In the genomic region with DNA sequence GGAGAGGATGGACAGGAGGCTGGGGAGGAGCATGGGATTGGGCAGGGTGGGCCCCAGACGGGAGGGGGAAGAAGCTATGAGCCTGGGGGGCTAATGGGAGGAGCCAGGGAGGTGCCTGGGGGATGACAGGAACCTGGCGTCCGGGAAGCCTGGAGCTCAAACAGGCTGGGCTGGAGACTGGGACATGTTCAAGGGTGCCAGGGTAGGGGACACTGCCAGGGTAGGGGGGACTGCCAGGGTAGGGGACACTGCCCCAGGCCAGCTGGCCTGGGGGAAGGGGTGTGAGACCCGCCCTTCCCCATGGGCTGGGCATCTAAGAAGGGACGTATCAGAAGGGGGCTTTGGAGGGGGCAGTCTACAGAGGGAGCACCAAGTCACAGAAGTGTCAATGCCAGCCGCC, we compare ENCODE assay signal across 18 cellular contexts. TPM values are rescaled to one million over a fixed set of nuclear protein-coding genes. Genes with fewer than 3 reads are reported as not detected.
A peak's percentile ranks its signal among the peaks of the same experiment; 100 is the strongest.
DNase-seq lines count a peak whose midpoint lies in the region; ATAC-seq and TF ChIP-seq lines count a peak whose summit lies in the region.
"Had no signal": no experiment of that assay in that cellular context is flagged by ENCODE, and none has a peak within 500 bp of the region (broad histone marks: within the 10 kb centered on the region; RNA-seq: fewer than 3 reads in every experiment).

No MANE protein-coding gene starts in this region.

- H3K4me3 Mint-ChIP-seq in T-helper 1 cell treated with Interleukin-12 subunit alpha and Interleukin-12 subunit beta and Interleukin-4 antibody, amounts not matched to agents 30 μg/mL and 1 μg/mL, for 36 hours, result no peak overlapping the region
- no peak overlapping the region for H3K4me3 Mint-ChIP-seq in chondrocyte (ENCODE audit: unreplicated experiment)
- H3K4me3 Mint-ChIP-seq in stimulated activated memory B cell treated with anti-CD40 and anti-IgM and Interleukin-4, amounts not matched to agents 10 μg/mL and 1 μg/mL and 100 μg/mL, for 72 hours, result no peak overlapping the region
- H3K4me3 Mint-ChIP-seq: CD8-positive, alpha-beta T cell had no signal

- no peaks in the 10 kb centered on the region for H3K36me3 ChIP-seq in mucosa of stomach (ENCODE audit: control insufficient read depth, insufficient read depth, low read length)
- H3K36me3 ChIP-seq: BE2C had no signal

- no peaks in the 10 kb centered on the region for H3K27me3 ChIP-seq in mucosa of stomach (ENCODE audit: control insufficient read depth, insufficient read depth, low read length)
- H3K27me3 ChIP-seq: BE2C had no signal

- peaks cover 13% of the 10 kb centered on the region for H3K27me3 Mint-ChIP-seq in T-helper 1 cell treated with Interleukin-12 subunit alpha and Interleukin-12 subunit beta and Interleukin-4 antibody, amounts not matched to agents 30 μg/mL and 1 μg/mL, for 36 hours (ENCODE audit: low read depth)
- no peaks in the 10 kb centered on the region for H3K27me3 Mint-ChIP-seq in chondrocyte (ENCODE audit: low read depth)
- no peaks in the 10 kb centered on the region for H3K27me3 Mint-ChIP-seq in stimulated activated memory B cell treated with anti-CD40 and anti-IgM and Interleukin-4, amounts not matched to agents 10 μg/mL and 1 μg/mL and 100 μg/mL, for 72 hours

- H3K4me3 ChIP-seq in mucosa of stomach (ENCODE audit: low read length), result no peak overlapping the region

- peak overlapping the region; percentile 36 for H3K27ac Mint-ChIP-seq in T-helper 1 cell treated with Interleukin-12 subunit alpha and Interleukin-12 subunit beta and Interleukin-4 antibody, amounts not matched to agents 30 μg/mL and 1 μg/mL, for 36 hours
- H3K27ac Mint-ChIP-seq in chondrocyte (ENCODE audit: unreplicated experiment), result no peak overlapping the region
- peak overlapping the region; percentile 20 for H3K27ac Mint-ChIP-seq in stimulated activated memory B cell treated with anti-CD40 and anti-IgM and Interleukin-4, amounts not matched to agents 10 μg/mL and 1 μg/mL and 100 μg/mL, for 72 hours
- H3K27ac Mint-ChIP-seq: CD8-positive, alpha-beta T cell had no signal

- TF ChIP-seq CTCF in chondrocyte (IDR thresholded peaks at IDR 0.05), result no peak

- H3K9me3 ChIP-seq in mucosa of stomach (ENCODE audit: control insufficient read depth, low read length), result no peaks in the 10 kb centered on the region
- H3K9me3 ChIP-seq: BE2C had no signal

- H3K9ac ChIP-seq in mucosa of stomach (ENCODE audit: low read length), result peak overlapping the region; percentile 40
- H3K9ac ChIP-seq: KMS-11 had no signal

- peak; percentile 28 for ATAC-seq in stimulated activated memory B cell treated with anti-CD40 and anti-IgM and Interleukin-4, amounts not matched to agents 10 μg/mL and 1 μg/mL and 100 μg/mL, for 72 hours
- ATAC-seq in HG02588 (IDR thresholded peaks at IDR 0.05; ENCODE audit: unreplicated experiment), result no peak
- ATAC-seq: CD8-positive, alpha-beta T cell had no signal

- H3K9me3 Mint-ChIP-seq in T-helper 1 cell treated with Interleukin-12 subunit alpha and Interleukin-12 subunit beta and Interleukin-4 antibody, amounts not matched to agents 30 μg/mL and 1 μg/mL, for 36 hours, result no peaks in the 10 kb centered on the region
- H3K9me3 Mint-ChIP-seq in chondrocyte (ENCODE audit: low read depth), result peaks cover 1% of the 10 kb centered on the region
- no peaks in the 10 kb centered on the region for H3K9me3 Mint-ChIP-seq in stimulated activated memory B cell treated with anti-CD40 and anti-IgM and Interleukin-4, amounts not matched to agents 10 μg/mL and 1 μg/mL and 100 μg/mL, for 72 hours
- H3K9me3 Mint-ChIP-seq: CD8-positive, alpha-beta T cell had no signal

- DNase-seq in T-helper 1 cell (no peak), chondrocyte (ENCODE audit: low spot score) (peak; percentile 67), anterior cingulate cortex (lab: John Stamatoyannopoulos, UW) (no peak), DMS79 treated with DMSO at 0.1 percent for 48 hours (lab: John Stamatoyannopoulos, UW) (no peak)
- DNase-seq: BE2C, DND-41, GOT3, NCI-H1436 treated with DMSO at 0.1 percent for 48 hours, NCI-H2081 treated with DMSO at 0.1 percent for 48 hours, NCI-H510A, NCI-H774 had no signal

- H3K4me1 Mint-ChIP-seq in T-helper 1 cell treated with Interleukin-12 subunit alpha and Interleukin-12 subunit beta and Interleukin-4 antibody, amounts not matched to agents 30 μg/mL and 1 μg/mL, for 36 hours (ENCODE audit: low read depth), result no peaks in the 10 kb centered on the region
- H3K4me1 Mint-ChIP-seq in chondrocyte (ENCODE audit: low read depth), result no peaks in the 10 kb centered on the region
- peaks cover 8% of the 10 kb centered on the region for H3K4me1 Mint-ChIP-seq in stimulated activated memory B cell treated with anti-CD40 and anti-IgM and Interleukin-4, amounts not matched to agents 10 μg/mL and 1 μg/mL and 100 μg/mL, for 72 hours

- H3K4me1 ChIP-seq in mucosa of stomach (ENCODE audit: control insufficient read depth, insufficient read depth, low read length), result peaks cover 49% of the 10 kb centered on the region
- H3K4me1 ChIP-seq: BE2C had no signal

- H3K36me3 Mint-ChIP-seq in T-helper 1 cell treated with Interleukin-12 subunit alpha and Interleukin-12 subunit beta and Interleukin-4 antibody, amounts not matched to agents 30 μg/mL and 1 μg/mL, for 36 hours (ENCODE audit: low read depth), result no peaks in the 10 kb centered on the region
- H3K36me3 Mint-ChIP-seq in chondrocyte (ENCODE audit: low read depth), result no peaks in the 10 kb centered on the region
- H3K36me3 Mint-ChIP-seq in stimulated activated memory B cell treated with anti-CD40 and anti-IgM and Interleukin-4, amounts not matched to agents 10 μg/mL and 1 μg/mL and 100 μg/mL, for 72 hours, result no peaks in the 10 kb centered on the region
- H3K36me3 Mint-ChIP-seq: CD8-positive, alpha-beta T cell had no signal

RNA-seq across cellular contexts. Expression of a gene that starts 7.0 kb away (rescaled TPM):
- 3.4 to 9.4 TPM (median 8.2 TPM) in 3 replicates for total RNA-seq in chondrocyte

RNA-seq across cellular contexts. Expression of a gene that starts 35.2 kb away (rescaled TPM):
- total RNA-seq in chondrocyte, result 0.13 to 0.35 TPM in 2 of 3 replicates, not detected in the other

RNA-seq across cellular contexts. Expression of a gene that starts 59.6 kb away (rescaled TPM):
- total RNA-seq in chondrocyte, result not detected in 3 replicates
- total RNA-seq: CD8-positive, alpha-beta T cell; M059J had no signal
